10 cellular contexts compared by ENCODE assay signal in genomic region chr6:87115402-87116135, GRCh38. TPM values are rescaled to one million over a fixed set of nuclear protein-coding genes. Genes with fewer than 3 reads are reported as not detected.
DNase-seq lines count a peak whose midpoint lies in the region; ATAC-seq and TF ChIP-seq lines count a peak whose summit lies in the region.
"Had no signal": no experiment of that assay in that cellular context is flagged by ENCODE, and none has a peak within 500 bp of the region (broad histone marks: within the 10 kb centered on the region; RNA-seq: fewer than 3 reads in every experiment).

No MANE protein-coding gene starts in this region.

- H3K9me3 ChIP-seq in HUES6 (ENCODE audit: control insufficient read depth, insufficient read depth, low read depth, low read length): no peaks in the 10 kb centered on the region
- H3K9me3 ChIP-seq: neutrophil had no signal

- peak overlapping the region; percentile 13; the same call in 1 of the 2 replicates for H3K27ac ChIP-seq in HUES6 (ENCODE audit: low read depth, low read length)
- H3K27ac ChIP-seq: neutrophil had no signal

- no peaks in the 10 kb centered on the region for H3K9me3 Mint-ChIP-seq in natural killer cell
- H3K9me3 Mint-ChIP-seq: T-helper 1 cell treated with Interleukin-12 subunit alpha and Interleukin-12 subunit beta and Interleukin-4 antibody, amounts not matched to agents 30 μg/mL and 1 μg/mL, for 36 hours had no signal

- intact Hi-C loops in natural killer cell (cut with micrococcal nuclease) (no loop called here), posterior cingulate gyrus (cut with DNase I) (no loop called here)

- H3K9ac ChIP-seq in HUES6 (ENCODE audit: low read length): no peak overlapping the region

- TF ChIP-seq CTCF in GM13977 (IDR thresholded peaks at IDR 0.05; ENCODE audit: extremely low read depth, insufficient read depth, missing control alignments): no peak
- no peak for TF ChIP-seq CTCF in natural killer cell (IDR thresholded peaks at IDR 0.05)

- H3K27me3 ChIP-seq in HUES6 (ENCODE audit: control insufficient read depth, insufficient read depth, low read length): no peaks in the 10 kb centered on the region
- H3K27me3 ChIP-seq: neutrophil had no signal

- peaks cover 15% of the 10 kb centered on the region for H3K4me1 ChIP-seq in HUES6 (ENCODE audit: control insufficient read depth, insufficient read depth, low read length)

- DNase-seq in GM13977 (ENCODE audit: low spot score): peak; percentile 60
- no peak for DNase-seq in natural killer cell
- no peak for DNase-seq in putamen (ENCODE audit: low spot score)
- DNase-seq in posterior cingulate gyrus: no peak
- DNase-seq in NCI-H1694 treated with DMSO at 0.1 percent for 48 hours (lab: John Stamatoyannopoulos, UW): no peak

- no peak overlapping the region for H3K4me3 ChIP-seq in HUES6 (ENCODE audit: low read depth, low read length)

- no peaks in the 10 kb centered on the region for H3K36me3 Mint-ChIP-seq in natural killer cell

- peaks cover 3 to 51% of the 10 kb centered on the region in 2 donors for H3K27me3 Mint-ChIP-seq in natural killer cell (ENCODE audit: low read depth in 2 of 2)

- no peak overlapping the region for H3K27ac Mint-ChIP-seq in natural killer cell
- H3K27ac Mint-ChIP-seq: T-helper 1 cell treated with Interleukin-12 subunit alpha and Interleukin-12 subunit beta and Interleukin-4 antibody, amounts not matched to agents 30 μg/mL and 1 μg/mL, for 36 hours had no signal

- no peaks in the 10 kb centered on the region for H3K36me3 ChIP-seq in HUES6 (ENCODE audit: control insufficient read depth, insufficient read depth, low read length)
- H3K36me3 ChIP-seq: neutrophil had no signal

- in situ Hi-C loops in GM13977 (cut with MboI; ENCODE audit: low pct_unique_long_range_greater_than_20kb, low sequenced_read_pairs, unreplicated experiment): no loop called here

- no peak overlapping the region for H3K4me3 Mint-ChIP-seq in natural killer cell
- H3K4me3 Mint-ChIP-seq: T-helper 1 cell treated with Interleukin-12 subunit alpha and Interleukin-12 subunit beta and Interleukin-4 antibody, amounts not matched to agents 30 μg/mL and 1 μg/mL, for 36 hours had no signal

- no peaks in the 10 kb centered on the region for H3K4me1 Mint-ChIP-seq in natural killer cell

- peak; percentile 86 for ATAC-seq in GM19025 (IDR thresholded peaks at IDR 0.05; ENCODE audit: low read depth, unreplicated experiment)
- ATAC-seq in HG02759 (IDR thresholded peaks at IDR 0.05; ENCODE audit: unreplicated experiment): peak; percentile 100
- ATAC-seq in natural killer cell: no peak

RNA-seq across cellular contexts. Expression of gene CGA, which starts 20.7 kb away (rescaled TPM):
- total RNA-seq in natural killer cell: not detected

RNA-seq across cellular contexts. Expression of gene ZNF292, which starts 39.8 kb away (rescaled TPM):
- 10 to 100 TPM; 78.7 to 90.4 (median 89.4) TPM for total RNA-seq in natural killer cell

Comparison
In these comparisons a context has a peak if more than half of its experiments do, and no peak if none do; other contexts are left out.
1. ATAC-seq: peak in GM19025 (single experiment) and HG02759 (single experiment); none in natural killer cell (0 of 3).